ENCODE assay signal across 1 cellular context in genomic region chr12:121947966-121948365, GRCh38.
TF ChIP-seq lines count a peak whose summit lies in the region.

No MANE protein-coding gene starts in this region.

TF ChIP-seq in WTC11, 78 proteins besides CTCF, POLR2A, EP300 and RAD21 (continued from another document):
- TF ChIP-seq, protein P1, sequence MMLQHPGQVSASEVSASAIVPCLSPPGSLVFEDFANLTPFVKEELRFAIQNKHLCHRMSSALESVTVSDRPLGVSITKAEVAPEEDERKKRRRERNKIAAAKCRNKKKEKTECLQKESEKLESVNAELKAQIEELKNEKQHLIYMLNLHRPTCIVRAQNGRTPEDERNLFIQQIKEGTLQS (CRISPR knock-in tag; conservative IDR thresholded peaks at IDR 0.05): no peak
- TF ChIP-seq, protein P2, sequence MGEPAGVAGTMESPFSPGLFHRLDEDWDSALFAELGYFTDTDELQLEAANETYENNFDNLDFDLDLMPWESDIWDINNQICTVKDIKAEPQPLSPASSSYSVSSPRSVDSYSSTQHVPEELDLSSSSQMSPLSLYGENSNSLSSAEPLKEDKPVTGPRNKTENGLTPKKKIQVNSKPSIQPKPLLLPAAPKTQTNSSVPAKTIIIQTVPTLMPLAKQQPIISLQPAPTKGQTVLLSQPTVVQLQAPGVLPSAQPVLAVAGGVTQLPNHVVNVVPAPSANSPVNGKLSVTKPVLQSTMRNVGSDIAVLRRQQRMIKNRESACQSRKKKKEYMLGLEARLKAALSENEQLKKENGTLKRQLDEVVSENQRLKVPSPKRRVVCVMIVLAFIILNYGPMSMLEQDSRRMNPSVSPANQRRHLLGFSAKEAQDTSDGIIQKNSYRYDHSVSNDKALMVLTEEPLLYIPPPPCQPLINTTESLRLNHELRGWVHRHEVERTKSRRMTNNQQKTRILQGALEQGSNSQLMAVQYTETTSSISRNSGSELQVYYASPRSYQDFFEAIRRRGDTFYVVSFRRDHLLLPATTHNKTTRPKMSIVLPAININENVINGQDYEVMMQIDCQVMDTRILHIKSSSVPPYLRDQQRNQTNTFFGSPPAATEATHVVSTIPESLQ (CRISPR knock-in tag; IDR thresholded peaks at IDR 0.05): no peak
- TF ChIP-seq ATF1 (CRISPR knock-in tag; IDR thresholded peaks at IDR 0.05) (no peak), NFE2L1 (CRISPR knock-in tag; IDR thresholded peaks at IDR 0.05) (no peak), GRHL2 (CRISPR knock-in tag; IDR thresholded peaks at IDR 0.05; ENCODE audit: insufficient replicate concordance, severe bottlenecking) (no peak), E2F5 (CRISPR knock-in tag; IDR thresholded peaks at IDR 0.05) (no peak), SOX15 (CRISPR knock-in tag; IDR thresholded peaks at IDR 0.05) (no peak)
